Comparison of ENCODE assay signal across 18 cellular contexts in genomic region chr12:132596016-132596415, GRCh38. TPM values are rescaled to one million over a fixed set of nuclear protein-coding genes. Genes with fewer than 3 reads are reported as not detected.
A peak's percentile ranks its signal among the peaks of the same experiment; 100 is the strongest.
DNase-seq lines count a peak whose midpoint lies in the region; TF ChIP-seq lines count a peak whose summit lies in the region.
"Had no signal": no experiment of that assay in that cellular context is flagged by ENCODE, and none has a peak within 500 bp of the region (broad histone marks: within the 10 kb centered on the region; RNA-seq: fewer than 3 reads in every experiment).

No MANE protein-coding gene starts in this region.

- no peaks in the 10 kb centered on the region for H3K27me3 Mint-ChIP-seq in osteocyte (ENCODE audit: unreplicated experiment)
- peaks cover 65% of the 10 kb centered on the region for H3K27me3 Mint-ChIP-seq in activated naive CD8-positive, alpha-beta T cell treated with anti-CD3 and anti-CD28 coated beads for 36 hours

- peaks cover 27% of the 10 kb centered on the region for H3K4me1 Mint-ChIP-seq in osteocyte (ENCODE audit: unreplicated experiment)
- H3K4me1 Mint-ChIP-seq in activated naive CD8-positive, alpha-beta T cell treated with anti-CD3 and anti-CD28 coated beads for 36 hours, result peaks cover 15% of the 10 kb centered on the region

- H3K36me3 Mint-ChIP-seq in osteocyte (ENCODE audit: unreplicated experiment), result no peaks in the 10 kb centered on the region
- H3K36me3 Mint-ChIP-seq in activated naive CD8-positive, alpha-beta T cell treated with anti-CD3 and anti-CD28 coated beads for 36 hours, result no peaks in the 10 kb centered on the region
- H3K36me3 Mint-ChIP-seq: CD8-positive, alpha-beta T cell; natural killer cell had no signal

- peak overlapping the region; percentile 35 for H3K4me3 Mint-ChIP-seq in osteocyte (ENCODE audit: unreplicated experiment)
- no peak overlapping the region for H3K4me3 Mint-ChIP-seq in activated naive CD8-positive, alpha-beta T cell treated with anti-CD3 and anti-CD28 coated beads for 36 hours
- H3K4me3 Mint-ChIP-seq: activated CD4-positive, alpha-beta T cell treated with anti-CD3 and anti-CD28 coated beads, Interleukin-2, amount 10 ng/mL, durations not matched to agents 24 days and 14 days; activated T-helper 17 cell treated with anti-CD3 and anti-CD28 coated beads, Interleukin-2, amount 50 U/mL, for 72 hours; CD8-positive, alpha-beta T cell; natural killer cell had no signal

- H3K27ac Mint-ChIP-seq in osteocyte (ENCODE audit: unreplicated experiment), result peak overlapping the region; percentile 60
- H3K27ac Mint-ChIP-seq in activated naive CD8-positive, alpha-beta T cell treated with anti-CD3 and anti-CD28 coated beads for 36 hours, result no peak overlapping the region
- H3K27ac Mint-ChIP-seq: activated CD4-positive, alpha-beta T cell treated with anti-CD3 and anti-CD28 coated beads, Interleukin-2, amount 10 ng/mL, durations not matched to agents 24 days and 14 days; activated T-helper 17 cell treated with anti-CD3 and anti-CD28 coated beads, Interleukin-2, amount 50 U/mL, for 72 hours; CD8-positive, alpha-beta T cell; natural killer cell had no signal

- peak; percentile 65 for DNase-seq in ELR (ENCODE audit: low read depth)
- peak; percentile 37 for DNase-seq in RKO (ENCODE audit: low spot score)
- peak; percentile 25 for DNase-seq in fibroblast of mammary gland (ENCODE audit: low read depth)
- DNase-seq in osteocyte (ENCODE audit: extremely low spot score, unreplicated experiment), result no peak
- DNase-seq in activated naive CD8-positive, alpha-beta T cell treated with anti-CD3 and anti-CD28 coated beads for 36 hours, result no peak
- no peak for DNase-seq in activated gamma-delta T cell treated with Interleukin-2 at 50 U/mL for 16 hours
- DNase-seq in NCI-H748 (lab: John Stamatoyannopoulos, UW; ENCODE audit: unreplicated experiment), result no peak
- no peak for DNase-seq in foreskin melanocyte
- DNase-seq: activated CD4-positive, alpha-beta T cell treated with anti-CD3 and anti-CD28 coated beads, Interleukin-2, amount 10 ng/mL, durations not matched to agents 24 days and 14 days; CD8-positive, alpha-beta T cell; KBM-7; natural killer cell; NCI-H1930; small intestine had no signal

- TF ChIP-seq CTCF in fibroblast of mammary gland (conservative IDR thresholded peaks at IDR 0.05; ENCODE audit: control insufficient read depth, insufficient read depth, low read depth, low read length) (no peak), osteocyte (IDR thresholded peaks at IDR 0.05) (no peak)

- no peak overlapping the region for H3K4me3 ChIP-seq in fibroblast of mammary gland (ENCODE audit: control insufficient read depth, low read depth, low read length)
- H3K4me3 ChIP-seq: suprapubic skin had no signal

- no peaks in the 10 kb centered on the region for H3K9me3 Mint-ChIP-seq in osteocyte (ENCODE audit: unreplicated experiment)
- H3K9me3 Mint-ChIP-seq in activated naive CD8-positive, alpha-beta T cell treated with anti-CD3 and anti-CD28 coated beads for 36 hours, result no peaks in the 10 kb centered on the region
- H3K9me3 Mint-ChIP-seq: activated CD4-positive, alpha-beta T cell treated with anti-CD3 and anti-CD28 coated beads, Interleukin-2, amount 10 ng/mL, durations not matched to agents 24 days and 14 days; activated T-helper 17 cell treated with anti-CD3 and anti-CD28 coated beads, Interleukin-2, amount 50 U/mL, for 72 hours; CD8-positive, alpha-beta T cell had no signal

RNA-seq across cellular contexts. Expression of gene LRCOL1, which starts 14.4 kb away (rescaled TPM):
- not detected in 2 replicates for total RNA-seq in osteocyte
- total RNA-seq in activated naive CD8-positive, alpha-beta T cell treated with anti-CD3 and anti-CD28 coated beads for 36 hours, result not detected
- total RNA-seq: activated CD4-positive, alpha-beta T cell treated with anti-CD3 and anti-CD28 coated beads, Interleukin-2, amount 10 ng/mL, durations not matched to agents 24 days and 14 days; activated T-helper 17 cell treated with anti-CD3 and anti-CD28 coated beads, Interleukin-2, amount 50 U/mL, for 72 hours; cardiac septum; CD8-positive, alpha-beta T cell; epithelial cell of proximal tubule; natural killer cell; suprapubic skin had no signal

RNA-seq across cellular contexts. Expression of gene P2RX2, which starts 22.6 kb away (rescaled TPM):
- total RNA-seq in osteocyte, result not detected in 2 replicates
- not detected for total RNA-seq in activated naive CD8-positive, alpha-beta T cell treated with anti-CD3 and anti-CD28 coated beads for 36 hours
- total RNA-seq: activated CD4-positive, alpha-beta T cell treated with anti-CD3 and anti-CD28 coated beads, Interleukin-2, amount 10 ng/mL, durations not matched to agents 24 days and 14 days; activated T-helper 17 cell treated with anti-CD3 and anti-CD28 coated beads, Interleukin-2, amount 50 U/mL, for 72 hours; cardiac septum; CD8-positive, alpha-beta T cell; epithelial cell of proximal tubule; natural killer cell; suprapubic skin had no signal

Comparison
In these comparisons a context has a peak if more than half of its experiments do, and no peak if none do; other contexts are left out.
1. DNase-seq: peak in ELR (single experiment), RKO (single experiment) and fibroblast of mammary gland (single experiment); none in osteocyte (single experiment), activated naive CD8-positive, alpha-beta T cell treated with anti-CD3 and anti-CD28 coated beads for 36 hours (single experiment), activated gamma-delta T cell treated with Interleukin-2 at 50 U/mL for 16 hours (single experiment), NCI-H748 (single experiment) and foreskin melanocyte (single experiment).